ENCODE assay signal across 7 cellular contexts in genomic region chr2:46569061-46569560, GRCh38. TPM values are rescaled to one million over a fixed set of nuclear protein-coding genes. Genes with fewer than 3 reads are reported as not detected.
DNase-seq lines count a peak whose midpoint lies in the region; ATAC-seq, FAIRE-seq and TF ChIP-seq lines count a peak whose summit lies in the region.

No MANE protein-coding gene starts in this region.

- no peak for FAIRE-seq in D721Med (lab: Jason Lieb, UNC)

- POLR2A ChIA-PET in Caco-2 (lab: Charles Lee), result no interaction called here

- H3K9me3 ChIP-seq in Caco-2, result no peaks in the 10 kb centered on the region

- peak; percentile 64 for ATAC-seq in GM19328 (IDR thresholded peaks at IDR 0.05; ENCODE audit: unreplicated experiment)
- ATAC-seq in HG03196 (IDR thresholded peaks at IDR 0.05; ENCODE audit: unreplicated experiment), result peak; percentile 72
- ATAC-seq in naive B cell (ENCODE audit: low read depth in 2 of 2), result peak; percentile 89 to 91

- H3K36me3 Mint-ChIP-seq in naive B cell (peaks cover 10 to 24% of the 10 kb centered on the region in 2 donors), Caco-2 (ENCODE audit: insufficient read depth, unreplicated experiment) (no peaks in the 10 kb centered on the region)

- in situ Hi-C loops in astrocyte of the cerebellum (cut with HindIII; ENCODE audit: low sequenced_read_pairs), result no loop called here

- no peak for TF ChIP-seq CTCF in astrocyte of the cerebellum (IDR thresholded peaks at IDR 0.05; ENCODE audit: low read depth, low read length, missing control alignments)
- no peak for TF ChIP-seq CTCF in D721Med (IDR thresholded peaks at IDR 0.05; ENCODE audit: insufficient read depth, missing control alignments)
- TF ChIP-seq CTCF in Caco-2 (IDR thresholded peaks at IDR 0.05; ENCODE audit: insufficient read depth in 1 of 2, low read depth in 1 of 2, low read length in 1 of 2, severe bottlenecking in 1 of 2, unreplicated experiment in 1 of 2), result no peak

- H3K4me1 Mint-ChIP-seq in naive B cell (peaks cover 76 to 99% (median 89%) of the 10 kb centered on the region in 3 donors), Caco-2 (ENCODE audit: low read depth, unreplicated experiment) (no peaks in the 10 kb centered on the region)

- H3K36me3 ChIP-seq in Caco-2 (ENCODE audit: control insufficient read depth, insufficient read depth, low read length), result no peaks in the 10 kb centered on the region

- no TSS peak for BruUV-seq in Caco-2 (replicated peaks; lab: Mats Ljungman, UMichigan)

- H3K4me3 ChIP-seq in astrocyte of the cerebellum (ENCODE audit: low read depth, low read length), result no peak overlapping the region
- H3K4me3 ChIP-seq in Caco-2 (ENCODE audit: low read depth, low read length), result no peak overlapping the region

- no peaks in the 10 kb centered on the region for H3K4me1 ChIP-seq in Caco-2

- CTCF ChIA-PET in Caco-2 (lab: Charles Lee), result no interaction called here

- H3K4me3 Mint-ChIP-seq in naive B cell (peak overlapping the region; percentile 69 to 87 (median 80)), Caco-2 (ENCODE audit: unreplicated experiment) (no peak overlapping the region)

- H3K27me3 ChIP-seq in Caco-2 (replicated peaks; ENCODE audit: control insufficient read depth, insufficient read depth, low read length), result no peaks in the 10 kb centered on the region

- DNase-seq in astrocyte of the cerebellum (ENCODE audit: low read depth) (peak; percentile 32), naive B cell (peak; percentile 74), A172 (ENCODE audit: low spot score) (no peak), D721Med (ENCODE audit: insufficient read length, low spot score) (no peak), Caco-2 (no peak)

- intact Hi-C loops in Caco-2 (cut with micrococcal nuclease; ENCODE audit: unreplicated experiment), result no loop called here

- H3K27ac Mint-ChIP-seq in naive B cell (peak overlapping the region; percentile 97 to 99 (median 98)), Caco-2 (ENCODE audit: unreplicated experiment) (no peak overlapping the region)

- no peaks in the 10 kb centered on the region for H3K27me3 Mint-ChIP-seq in naive B cell
- H3K27me3 Mint-ChIP-seq in Caco-2 (ENCODE audit: insufficient read depth, unreplicated experiment), result no peaks in the 10 kb centered on the region

- H3K9me3 Mint-ChIP-seq in naive B cell (no peaks in the 10 kb centered on the region), Caco-2 (ENCODE audit: unreplicated experiment) (no peaks in the 10 kb centered on the region)

RNA-seq across cellular contexts. Expression of gene ATP6V1E2, which starts 26.7 kb away (rescaled TPM):
- 10 to 100 TPM in 1 of 6 donors, 1 to 10 TPM in 4, under 1 TPM in 1; 0.82 to 10.8 (median 7.9) TPM for polyA plus RNA-seq in naive B cell (ENCODE audit: low read depth in 6 of 6)
- total RNA-seq in A172 (2014; rRNA removed; shearing (Covaris generic)), result 12.6 and 13.8 TPM in 2 replicates
- 9.1 and 10.3 TPM in 2 replicates for total RNA-seq in Caco-2 (2022)

RNA-seq across cellular contexts. Expression of gene RHOQ, which starts 26.8 kb away (rescaled TPM):
- 10 to 100 TPM in 5 of 6 donors, 1 to 10 TPM in 1; 8.5 to 21.7 (median 13.9) TPM for polyA plus RNA-seq in naive B cell (ENCODE audit: low read depth in 6 of 6)
- total RNA-seq in A172 (2014; rRNA removed; shearing (Covaris generic)), result 64.7 and 70.9 TPM in 2 replicates
- total RNA-seq in Caco-2 (2022), result 25.8 and 28.1 TPM in 2 replicates

RNA-seq across cellular contexts. Expression of gene PIGF, which starts 47.7 kb away (rescaled TPM):
- polyA plus RNA-seq in naive B cell (ENCODE audit: low read depth in 6 of 6), result 10 to 100 TPM; 17.0 to 36.1 (median 22.7) TPM
- 18.6 and 26.5 TPM in 2 replicates for total RNA-seq in A172 (2014; rRNA removed; shearing (Covaris generic))
- 15.7 and 19.3 TPM in 2 replicates for total RNA-seq in Caco-2 (2022)

RNA-seq across cellular contexts. Expression of gene CRIPT, which starts 47.9 kb away (rescaled TPM):
- 10 to 100 TPM in 4 of 6 donors, 1 to 10 TPM in 2; 4.5 to 13.5 (median 10.4) TPM for polyA plus RNA-seq in naive B cell (ENCODE audit: low read depth in 6 of 6)
- 36.3 and 43.2 TPM in 2 replicates for total RNA-seq in A172 (2014; rRNA removed; shearing (Covaris generic))
- 15.2 and 15.3 TPM in 2 replicates for total RNA-seq in Caco-2 (2022)

Comparison
In these comparisons a context has a peak if more than half of its experiments do, and no peak if none do; other contexts are left out.
1. DNase-seq: peak in astrocyte of the cerebellum (single experiment) and naive B cell (single experiment); none in A172 (single experiment), D721Med (single experiment) and Caco-2 (0 of 2).
2. Peak in every context shown above with its lines, with median percentiles within 50 percentile points of each other: ATAC-seq.